Comparison of ENCODE assay signal across 11 cellular contexts in genomic region chr6:149966319-149966718, GRCh38. TPM values are rescaled to one million over a fixed set of nuclear protein-coding genes. Genes with fewer than 3 reads are reported as not detected.
DNase-seq lines count a peak whose midpoint lies in the region; ATAC-seq, FAIRE-seq and TF ChIP-seq lines count a peak whose summit lies in the region.
"Not testable (repeated sequence)": the region's sequence is repeated elsewhere in the genome, so short reads cannot be mapped to it uniquely, and the experiment has no call there.
"Had no signal": no experiment of that assay in that cellular context is flagged by ENCODE, and none has a peak within 500 bp of the region (broad histone marks: within the 10 kb centered on the region; RNA-seq: fewer than 3 reads in every experiment).

No MANE protein-coding gene starts in this region.

- H3K4me3 Mint-ChIP-seq in CD8-positive, alpha-beta T cell: peak overlapping the region; percentile 92
- H3K4me3 Mint-ChIP-seq in WTC11 (peak overlapping the region; percentile 89), neural progenitor cell (peak overlapping the region; percentile 86)
- peak overlapping the region; percentile 87 for H3K4me3 Mint-ChIP-seq in activated T-cell treated with anti-CD3 and anti-CD28 coated beads, Interleukin-2, amount 50 U/mL, for 4 hours
- H3K4me3 Mint-ChIP-seq in astrocyte (ENCODE audit: unreplicated experiment): not testable (repeated sequence)
- peak overlapping the region in 6 of 10 donors; percentile 49 to 96 (median 91) for H3K4me3 Mint-ChIP-seq in naive thymus-derived CD4-positive, alpha-beta T cell

- H3K9ac ChIP-seq in astrocyte (ENCODE audit: low read length); neural progenitor cell: not testable (repeated sequence)

- DNase-seq in CD8-positive, alpha-beta T cell; WTC11 (ENCODE audit: low spot score); activated T-cell treated with anti-CD3 and anti-CD28 coated beads, Interleukin-2, amount 50 U/mL, for 4 hours; astrocyte (ENCODE audit: low read depth); naive thymus-derived CD4-positive, alpha-beta T cell; neural progenitor cell (ENCODE audit: low spot score): not testable (repeated sequence)
- DNase-seq in cardiac septum (ENCODE audit: low spot score): peak; percentile 35

- peaks cover 43% of the 10 kb centered on the region for H3K27me3 ChIP-seq in CD8-positive, alpha-beta T cell (ENCODE audit: insufficient read depth, low read length)
- peaks cover 45% of the 10 kb centered on the region for H3K27me3 ChIP-seq in astrocyte (ENCODE audit: insufficient read depth, low read length)
- H3K27me3 ChIP-seq in naive thymus-derived CD4-positive, alpha-beta T cell (ENCODE audit: control insufficient read depth in 2 of 2, insufficient read depth in 2 of 2, low read length in 2 of 2): peaks cover 12 to 36% of the 10 kb centered on the region in 2 donors
- peaks cover 100% of the 10 kb centered on the region for H3K27me3 ChIP-seq in neural progenitor cell

- H3K79me2 ChIP-seq in astrocyte (ENCODE audit: insufficient read depth, low read length); neural progenitor cell (ENCODE audit: low read depth): not testable (repeated sequence)

- H3K9me3 ChIP-seq in CD8-positive, alpha-beta T cell (ENCODE audit: low read length); astrocyte (ENCODE audit: insufficient read depth, low read depth, low read length); naive thymus-derived CD4-positive, alpha-beta T cell (ENCODE audit: control insufficient read depth in 2 of 3, low read length in 3 of 3); neural progenitor cell (ENCODE audit: low read depth): not testable (repeated sequence)

- ATAC-seq in CD8-positive, alpha-beta T cell; WTC11; activated T-cell treated with anti-CD3 and anti-CD28 coated beads, Interleukin-2, amount 50 U/mL, for 4 hours; naive thymus-derived CD4-positive, alpha-beta T cell: not testable (repeated sequence)

- peaks cover 25% of the 10 kb centered on the region for H3K4me1 Mint-ChIP-seq in CD8-positive, alpha-beta T cell (ENCODE audit: low read depth)
- H3K4me1 Mint-ChIP-seq in WTC11 (peaks cover 23% of the 10 kb centered on the region), astrocyte (ENCODE audit: low read depth, unreplicated experiment) (peaks cover 12% of the 10 kb centered on the region), neural progenitor cell (peaks cover 18% of the 10 kb centered on the region)
- H3K4me1 Mint-ChIP-seq in activated T-cell treated with anti-CD3 and anti-CD28 coated beads, Interleukin-2, amount 50 U/mL, for 4 hours (ENCODE audit: low read depth): peaks cover 19% of the 10 kb centered on the region
- peaks cover 14 to 28% (median 23%) of the 10 kb centered on the region in 7 donors for H3K4me1 Mint-ChIP-seq in naive thymus-derived CD4-positive, alpha-beta T cell

- POLR2A ChIA-PET in CD8-positive, alpha-beta T cell (lab: Charles Lee); WTC11 (lab: Charles Lee); naive thymus-derived CD4-positive, alpha-beta T cell (lab: Charles Lee): not testable (repeated sequence)

- H2AFZ ChIP-seq in astrocyte (ENCODE audit: low read depth, low read length); neural progenitor cell (replicated peaks): not testable (repeated sequence)

- CTCF ChIA-PET in CD8-positive, alpha-beta T cell (lab: Charles Lee); WTC11 (lab: Charles Lee): not testable (repeated sequence)
- CTCF ChIA-PET in naive thymus-derived CD4-positive, alpha-beta T cell (lab: Charles Lee): interaction anchor here (0.6 kb wide), 1 partner anchor 474 kb away, joined by 3 read pairs; no protein-coding TSS in a partner anchor

- not testable (repeated sequence) for H3F3A ChIP-seq in neural progenitor cell (ENCODE audit: low read depth)

- H3K27me3 Mint-ChIP-seq in CD8-positive, alpha-beta T cell (ENCODE audit: low read depth): peaks cover 78% of the 10 kb centered on the region
- H3K27me3 Mint-ChIP-seq in WTC11 (ENCODE audit: low read depth): peaks cover 100% of the 10 kb centered on the region
- peaks cover 81% of the 10 kb centered on the region for H3K27me3 Mint-ChIP-seq in activated T-cell treated with anti-CD3 and anti-CD28 coated beads, Interleukin-2, amount 50 U/mL, for 4 hours (ENCODE audit: low read depth)
- H3K27me3 Mint-ChIP-seq in astrocyte (ENCODE audit: low read depth, unreplicated experiment): peaks cover 88% of the 10 kb centered on the region
- peaks cover 73 to 87% (median 85%) of the 10 kb centered on the region in 5 donors for H3K27me3 Mint-ChIP-seq in naive thymus-derived CD4-positive, alpha-beta T cell
- peaks cover 74% of the 10 kb centered on the region for H3K27me3 Mint-ChIP-seq in neural progenitor cell (ENCODE audit: insufficient read depth, low read depth)

- not testable (repeated sequence) for H3K27ac ChIP-seq in CD8-positive, alpha-beta T cell (ENCODE audit: low read depth, low read length); astrocyte (ENCODE audit: low read depth, low read length); naive thymus-derived CD4-positive, alpha-beta T cell (ENCODE audit: low read depth, low read length); neural progenitor cell

- H3K36me3 ChIP-seq in CD8-positive, alpha-beta T cell (ENCODE audit: insufficient read depth, low read length); astrocyte (ENCODE audit: insufficient read depth, low read length); naive thymus-derived CD4-positive, alpha-beta T cell (ENCODE audit: control insufficient read depth in 2 of 3, insufficient read depth in 3 of 3, low read length in 3 of 3); neural progenitor cell: not testable (repeated sequence)

- peaks cover 25% of the 10 kb centered on the region for H3K4me1 ChIP-seq in CD8-positive, alpha-beta T cell (ENCODE audit: insufficient read depth, low read length)
- H3K4me1 ChIP-seq in astrocyte (ENCODE audit: insufficient read depth, low read length): peaks cover 24% of the 10 kb centered on the region
- peaks cover 8 to 24% of the 10 kb centered on the region in 2 donors for H3K4me1 ChIP-seq in naive thymus-derived CD4-positive, alpha-beta T cell (ENCODE audit: control insufficient read depth in 2 of 2, insufficient read depth in 2 of 2, low read length in 2 of 2)
- H3K4me1 ChIP-seq in neural progenitor cell: not testable (repeated sequence)

- H3K9me3 Mint-ChIP-seq in CD8-positive, alpha-beta T cell; WTC11; activated T-cell treated with anti-CD3 and anti-CD28 coated beads, Interleukin-2, amount 50 U/mL, for 4 hours; astrocyte (ENCODE audit: unreplicated experiment); naive thymus-derived CD4-positive, alpha-beta T cell; neural progenitor cell: not testable (repeated sequence)

- H3K4me3 ChIP-seq in CD8-positive, alpha-beta T cell (ENCODE audit: low read depth, low read length); astrocyte (ENCODE audit: insufficient read depth, low read depth, low read length); naive thymus-derived CD4-positive, alpha-beta T cell (ENCODE audit: low read length); neural progenitor cell: not testable (repeated sequence)

- FAIRE-seq in astrocyte (lab: Jason Lieb, UNC): not testable (repeated sequence)

- H3K4me2 ChIP-seq in astrocyte (ENCODE audit: low read length); neural progenitor cell: not testable (repeated sequence)

- not testable (repeated sequence) for H3K36me3 Mint-ChIP-seq in CD8-positive, alpha-beta T cell; WTC11; activated T-cell treated with anti-CD3 and anti-CD28 coated beads, Interleukin-2, amount 50 U/mL, for 4 hours (ENCODE audit: insufficient read depth); naive thymus-derived CD4-positive, alpha-beta T cell; neural progenitor cell
- H3K36me3 Mint-ChIP-seq in astrocyte (ENCODE audit: low read depth, unreplicated experiment): peaks cover 26% of the 10 kb centered on the region

- not testable (repeated sequence) for H4K20me1 ChIP-seq in astrocyte (ENCODE audit: insufficient read depth, low read length)
- peaks cover 17% of the 10 kb centered on the region for H4K20me1 ChIP-seq in neural progenitor cell (ENCODE audit: low read depth)

- intact Hi-C loops in CD8-positive, alpha-beta T cell (cut with DNase I, micrococcal nuclease); cardiac septum (cut with DNase I); naive thymus-derived CD4-positive, alpha-beta T cell (cut with micrococcal nuclease): not testable (repeated sequence)

- H3K27ac Mint-ChIP-seq in CD8-positive, alpha-beta T cell; WTC11; naive thymus-derived CD4-positive, alpha-beta T cell; neural progenitor cell: not testable (repeated sequence)
- peak overlapping the region; percentile 2 for H3K27ac Mint-ChIP-seq in astrocyte (ENCODE audit: unreplicated experiment)

- TF ChIP-seq CTCF in CD8-positive, alpha-beta T cell (IDR thresholded peaks at IDR 0.05); WTC11 (IDR thresholded peaks at IDR 0.05); astrocyte (IDR thresholded peaks at IDR 0.05; ENCODE audit: insufficient read depth, low read depth, low read length); neural progenitor cell (IDR thresholded peaks at IDR 0.05): not testable (repeated sequence)

RNA-seq across cellular contexts. Expression of gene ULBP1, which starts 2.6 kb away (rescaled TPM):
- total RNA-seq in CD8-positive, alpha-beta T cell: under 1 TPM; 0.28 to 0.41 TPM
- total RNA-seq in WTC11 (2021): 0.64 to 0.81 TPM (median 0.64 TPM) in 3 replicates
- total RNA-seq in activated T-cell treated with anti-CD3 and anti-CD28 coated beads, Interleukin-2, amount 50 U/mL, for 4 hours: 1 to 10 TPM in 2 of 3 donors, under 1 TPM in 1; 0.83 to 1.3 (median 1.2) TPM
- 7.4 and 8.8 TPM in 2 replicates for total RNA-seq in astrocyte
- total RNA-seq in cardiac septum: 0.16 TPM
- total RNA-seq in naive thymus-derived CD4-positive, alpha-beta T cell: 1 to 10 TPM in 1 of 5 experiments, not detected in 4; 1.4 TPM
- not detected for polyA plus RNA-seq in naive thymus-derived CD4-positive, alpha-beta T cell
- 0.11 and 0.40 TPM in 2 replicates for total RNA-seq in neural progenitor cell (ENCODE audit: low replicate concordance)

RNA-seq across cellular contexts. Expression of gene ULBP2, which starts 24.5 kb away (rescaled TPM):
- total RNA-seq in CD8-positive, alpha-beta T cell: 1 to 10 TPM; 7.2 to 9.7 TPM
- total RNA-seq in WTC11 (2021): 0.13 to 0.23 TPM in 2 of 3 replicates, not detected in the other
- total RNA-seq in activated T-cell treated with anti-CD3 and anti-CD28 coated beads, Interleukin-2, amount 50 U/mL, for 4 hours: under 1 TPM; 0.43 to 0.87 (median 0.51) TPM
- 7.3 and 7.5 TPM in 2 replicates for total RNA-seq in astrocyte
- total RNA-seq in cardiac septum: 1.1 TPM
- total RNA-seq in naive thymus-derived CD4-positive, alpha-beta T cell: 1 to 10 TPM in 1 of 5 experiments, under 1 TPM in 3, not detected in 1; 0.27 to 1.0 (median 0.65) TPM
- under 1 TPM in 1 of 2 donors, not detected in 1; 0.56 TPM for polyA plus RNA-seq in naive thymus-derived CD4-positive, alpha-beta T cell
- total RNA-seq in neural progenitor cell (ENCODE audit: low replicate concordance): not detected in 2 replicates
- total RNA-seq: H1 had no signal

RNA-seq across cellular contexts. Expression of gene RAET1G, which starts 43.4 kb away (rescaled TPM):
- total RNA-seq in CD8-positive, alpha-beta T cell: not detected
- total RNA-seq in WTC11 (2021): not detected in 3 replicates
- not detected for total RNA-seq in activated T-cell treated with anti-CD3 and anti-CD28 coated beads, Interleukin-2, amount 50 U/mL, for 4 hours
- not detected in 2 replicates for total RNA-seq in astrocyte
- 0.35 TPM for total RNA-seq in cardiac septum
- not detected for total RNA-seq in naive thymus-derived CD4-positive, alpha-beta T cell
- not detected for polyA plus RNA-seq in naive thymus-derived CD4-positive, alpha-beta T cell
- total RNA-seq in neural progenitor cell (ENCODE audit: low replicate concordance): not detected in 2 replicates
- total RNA-seq: H1, K562, Right ventricle myocardium superior had no signal

RNA-seq across cellular contexts. Expression of gene RAET1L, which starts 59.0 kb away (rescaled TPM):
- total RNA-seq in CD8-positive, alpha-beta T cell: not detected
- total RNA-seq in WTC11 (2021) (not detected in 3 replicates), astrocyte (not detected in 2 replicates), cardiac septum (not detected), neural progenitor cell (ENCODE audit: low replicate concordance) (not detected in 2 replicates)
- total RNA-seq in activated T-cell treated with anti-CD3 and anti-CD28 coated beads, Interleukin-2, amount 50 U/mL, for 4 hours: not detected
- not detected for total RNA-seq in naive thymus-derived CD4-positive, alpha-beta T cell
- not detected for polyA plus RNA-seq in naive thymus-derived CD4-positive, alpha-beta T cell
- total RNA-seq: H1, K562, Right ventricle myocardium superior had no signal
- polyA plus RNA-seq: AG04450, H1, K562 had no signal
